In genomic region chr10:99760321-99760720, GRCh38 we compare ENCODE assay signal across 1 cellular context.
TF ChIP-seq lines count a peak whose summit lies in the region.

No MANE protein-coding gene starts in this region.

TF ChIP-seq in GM12891, 5 proteins besides CTCF, POLR2A, EP300 and RAD21:
- no peak for TF ChIP-seq PAX5 (IDR thresholded peaks at IDR 0.05; ENCODE audit: insufficient read depth, low read length, severe bottlenecking)
- no peak for TF ChIP-seq POU2F2 (IDR thresholded peaks at IDR 0.05; ENCODE audit: low read depth, low read length)
- no peak for TF ChIP-seq SPI1 (IDR thresholded peaks at IDR 0.05; ENCODE audit: low read depth, low read length)
